In the genomic region with DNA sequence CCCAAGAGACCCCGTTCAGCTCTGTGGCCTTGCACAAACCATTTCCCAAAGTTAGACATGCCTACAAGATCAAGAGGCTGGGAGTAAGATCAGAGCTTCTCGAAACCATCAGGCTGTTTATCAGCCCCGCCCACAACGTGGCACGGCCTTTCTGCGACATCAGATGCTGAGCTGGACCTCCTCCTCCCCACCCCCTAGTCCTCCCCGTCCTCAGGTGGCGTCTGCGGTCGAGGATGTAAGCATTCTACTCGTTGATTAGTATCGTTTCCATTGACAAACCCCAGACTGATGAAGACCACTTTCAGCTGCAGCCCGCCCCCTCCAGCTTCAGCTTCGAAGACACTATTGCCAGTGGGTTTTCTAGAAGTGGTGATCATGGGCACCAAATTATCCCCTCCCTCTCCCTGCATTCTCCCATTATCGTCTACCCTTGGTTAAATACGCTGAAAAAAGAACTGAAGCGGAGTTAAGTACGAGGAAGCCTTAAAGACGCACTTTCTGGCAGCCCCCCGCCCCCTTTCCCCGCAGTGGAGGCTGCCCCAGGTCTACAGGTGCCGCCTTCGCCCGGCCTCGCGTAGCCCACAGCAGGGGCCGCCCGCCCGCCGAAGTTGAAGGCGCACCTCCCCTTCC, we compare ENCODE assay signal across 1 cellular context.
A peak's percentile ranks its signal among the peaks of the same experiment; 100 is the strongest.
TF ChIP-seq lines count a peak whose summit lies in the region.

No MANE protein-coding gene starts in this region.

TF ChIP-seq in HCT116, 20 proteins besides CTCF, POLR2A, EP300 and RAD21 (continued from another document):
- TF ChIP-seq, protein P1, sequence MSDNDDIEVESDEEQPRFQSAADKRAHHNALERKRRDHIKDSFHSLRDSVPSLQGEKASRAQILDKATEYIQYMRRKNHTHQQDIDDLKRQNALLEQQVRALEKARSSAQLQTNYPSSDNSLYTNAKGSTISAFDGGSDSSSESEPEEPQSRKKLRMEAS (IDR thresholded peaks at IDR 0.05), result peak; percentile 60
- TF ChIP-seq TCF7L2 (IDR thresholded peaks at IDR 0.05; ENCODE audit: borderline replicate concordance, extremely low read depth, insufficient read depth, insufficient read length) (no peak), ELF1 (IDR thresholded peaks at IDR 0.05; ENCODE audit: borderline replicate concordance, low read depth) (no peak), ZBTB33 (IDR thresholded peaks at IDR 0.05; ENCODE audit: extremely low read depth, insufficient replicate concordance, low read length) (no peak), EZH2 (IDR thresholded peaks at IDR 0.05) (no peak)
